In genomic region chr2:13006829-13007715, GRCh38 we compare ENCODE assay signal across 8 cellular contexts.
DNase-seq lines count a peak whose midpoint lies in the region; ATAC-seq and TF ChIP-seq lines count a peak whose summit lies in the region.

No MANE protein-coding gene starts in this region.

- POLR2A ChIA-PET in OCI-LY7 (lab: Charles Lee) = interaction anchor here (0.6 to 1.4 kb wide), 4 partner anchors 17 to 1183 kb away, joined by 3 to 4 read pairs (median 3); no protein-coding TSS in a partner anchor

- H3K4me1 Mint-ChIP-seq in nephron = peaks cover 47% of the 10 kb centered on the region

- no peaks in the 10 kb centered on the region for H3K79me2 ChIP-seq in OCI-LY7 (ENCODE audit: insufficient read depth, low read depth, low read length)

- H3K27me3 Mint-ChIP-seq in nephron (ENCODE audit: low read depth) = no peaks in the 10 kb centered on the region

- CTCF ChIA-PET in OCI-LY7 (lab: Charles Lee; ENCODE audit: unreplicated experiment) = interaction anchor here (0.6 kb wide), 1 partner anchor 8 kb away, joined by 3 read pairs; no protein-coding TSS in a partner anchor

- H3K4me2 ChIP-seq in OCI-LY7 (ENCODE audit: low read length) = no peak overlapping the region

- ATAC-seq in GM19467 (IDR thresholded peaks at IDR 0.05; ENCODE audit: unreplicated experiment) = peak; percentile 86

- no peaks in the 10 kb centered on the region for H3K4me1 ChIP-seq in OCI-LY7 (ENCODE audit: insufficient read depth, low read length, poor library complexity, severe bottlenecking)

- peak overlapping the region; percentile 74 to 83 (median 82) for H3K4me3 Mint-ChIP-seq in nephron

- peak; percentile 90 for TF ChIP-seq CTCF in OCI-LY7 (conservative IDR thresholded peaks at IDR 0.05; ENCODE audit: low read length)
- TF ChIP-seq CTCF in nephron (IDR thresholded peaks at IDR 0.05; ENCODE audit: unreplicated experiment in 3 of 3) = peak; percentile 87 to 92 (median 90)

- H3K9me3 Mint-ChIP-seq in nephron = no peaks in the 10 kb centered on the region

- BruUV-seq in OCI-LY7 (replicated peaks; lab: Mats Ljungman, UMichigan) = no TSS peak

- intact Hi-C loops in OCI-LY7 (cut with micrococcal nuclease; ENCODE audit: unreplicated experiment) = loop anchor here (2.0 to 10.0 kb wide), 4 partner anchors 290 to 1312 kb away; partner anchors contain the start of gene TRIB2

- H3K9me2 ChIP-seq in OCI-LY7 (ENCODE audit: insufficient read depth, low read length) = no peaks in the 10 kb centered on the region

- no peak overlapping the region for H3K27ac ChIP-seq in OCI-LY7 (ENCODE audit: low read depth, low read length, poor library complexity, severe bottlenecking)

- DNase-seq in CMK (ENCODE audit: low read depth) = peak; percentile 42
- DNase-seq in HUDEP-2 (lab: John Stamatoyannopoulos, UW; ENCODE audit: unreplicated experiment in 76 of 76) = peak in 58 of 76 experiments; percentile 2 to 66 (median 34)
- peak; percentile 61 for DNase-seq in OCI-LY7 (ENCODE audit: low spot score)
- DNase-seq in activated T-cell treated with anti-CD3 and anti-CD28 coated beads for 4 hours = peak; percentile 60
- peak; percentile 49 for DNase-seq in fibroblast of gingiva (ENCODE audit: low read depth)
- DNase-seq in stimulated activated naive CD4-positive, alpha-beta T cell treated with Interleukin-2 at 50 U/mL for 16 hours (lab: John Stamatoyannopoulos, UW) = peak; percentile 47

- no peak overlapping the region for H3K4me3 ChIP-seq in OCI-LY7 (ENCODE audit: low read depth, low read length, poor library complexity, severe bottlenecking)

- H3K36me3 Mint-ChIP-seq in nephron (ENCODE audit: low read depth) = no peaks in the 10 kb centered on the region

- H3K9me3 ChIP-seq in OCI-LY7 (ENCODE audit: low read length) = no peaks in the 10 kb centered on the region

- H3K36me3 ChIP-seq in OCI-LY7 (ENCODE audit: insufficient read depth, low read length) = no peaks in the 10 kb centered on the region

- H4K20me1 ChIP-seq in OCI-LY7 (ENCODE audit: insufficient read depth, low read length) = no peaks in the 10 kb centered on the region

- H2AFZ ChIP-seq in OCI-LY7 (ENCODE audit: low read length) = no peak overlapping the region

- peak overlapping the region; percentile 55 to 84 (median 83) for H3K27ac Mint-ChIP-seq in nephron
